ENCODE assay signal across 19 cellular contexts in the genomic region with DNA sequence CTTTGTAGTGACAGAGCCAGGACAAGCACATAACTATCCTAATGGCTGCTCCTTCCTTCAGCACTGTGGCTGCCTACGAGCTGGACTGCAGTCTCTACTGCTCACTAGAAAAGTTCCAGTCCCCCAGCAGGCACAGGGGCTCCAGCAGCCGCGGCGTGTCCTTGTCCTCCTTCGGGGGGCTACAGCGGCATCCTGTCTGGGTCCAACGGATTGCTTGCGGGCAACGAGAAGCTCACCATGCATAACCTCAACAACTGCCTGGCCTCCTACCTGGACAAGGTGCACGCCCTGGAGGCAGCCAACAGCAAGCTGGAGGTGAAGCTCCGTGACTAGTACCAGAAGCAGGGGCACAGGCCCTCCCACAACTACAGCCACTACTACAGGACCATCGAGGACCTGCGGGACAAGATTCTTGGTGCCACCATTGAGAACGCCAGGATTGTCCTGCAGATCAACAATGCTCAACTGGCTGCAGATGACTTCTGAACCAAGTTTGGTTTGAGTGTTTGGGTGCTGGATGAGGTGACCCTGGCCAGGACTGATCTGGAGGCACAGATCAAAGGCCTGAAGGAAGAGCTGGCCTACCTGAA.
"Had no signal": no experiment of that assay in that cellular context is flagged by ENCODE, and none has a peak within 500 bp of the region (broad histone marks: within the 10 kb centered on the region; RNA-seq: fewer than 3 reads in every experiment).

No MANE protein-coding gene starts in this region.

- ATAC-seq: activated CD8-positive, alpha-beta T cell treated with anti-CD3 and anti-CD28 coated beads, Interleukin-2, amount 10 ng/mL, durations not matched to agents 7 days and 5 days; activated T-cell treated with anti-CD3 and anti-CD28 coated beads, Interleukin-2, amount 50 U/mL, for 4 hours; right cardiac atrium had no signal

- H3K4me1 ChIP-seq: colonic mucosa, prostate gland had no signal

- DNase-seq: activated CD4-positive, alpha-beta T cell treated with anti-CD3 and anti-CD28 coated beads, Interleukin-2, amount 10 ng/mL, durations not matched to agents 24 days and 14 days; activated CD8-positive, alpha-beta memory T cell treated with anti-CD3 and anti-CD28 coated beads, Interleukin-2, amount 50 U/mL, for 4 hours; activated CD8-positive, alpha-beta T cell treated with anti-CD3 and anti-CD28 coated beads, Interleukin-2, amount 10 ng/mL, durations not matched to agents 7 days and 5 days; activated effector memory CD4-positive, alpha-beta T cell treated with Interleukin-2 at 50 U/mL for 16 hours; activated naive CD4-positive, alpha-beta T cell treated with anti-CD3 and anti-CD28 coated beads, Interleukin-2, amount 50 U/mL, for 16 hours; activated T-cell treated with anti-CD3 and anti-CD28 coated beads, Interleukin-2, amount 50 U/mL, for 4 hours; aorta; brain microvascular endothelial cell; colonic mucosa; erythroblast; right cardiac atrium; small intestine; stimulated activated CD4-positive, alpha-beta T cell treated with anti-CD3 and anti-CD28 coated beads, Interleukin-4, amount 100 ng/mL, for 1 hour; T1000 had no signal

- H3K9me3 Mint-ChIP-seq: activated T-cell treated with anti-CD3 and anti-CD28 coated beads, Interleukin-2, amount 50 U/mL, for 4 hours; central memory CD8-positive, alpha-beta T cell had no signal

- H3K27me3 ChIP-seq: brain microvascular endothelial cell, colonic mucosa had no signal

- H3K4me3 ChIP-seq: colonic mucosa, prostate gland had no signal

- H3K36me3 ChIP-seq: brain microvascular endothelial cell, colonic mucosa, prostate gland had no signal

- H3K36me3 Mint-ChIP-seq: mesothelial cell of epicardium had no signal

- H3K27ac Mint-ChIP-seq: activated CD4-positive, alpha-beta T cell treated with anti-CD3 and anti-CD28 coated beads, Interleukin-2, amount 10 ng/mL, durations not matched to agents 24 days and 14 days; activated CD8-positive, alpha-beta T cell treated with anti-CD3 and anti-CD28 coated beads, Interleukin-2, amount 10 ng/mL, durations not matched to agents 7 days and 5 days had no signal

- H3K4me3 Mint-ChIP-seq: activated CD4-positive, alpha-beta T cell treated with anti-CD3 and anti-CD28 coated beads, Interleukin-2, amount 10 ng/mL, durations not matched to agents 24 days and 14 days; activated CD8-positive, alpha-beta T cell treated with anti-CD3 and anti-CD28 coated beads, Interleukin-2, amount 10 ng/mL, durations not matched to agents 7 days and 5 days; activated T-cell treated with anti-CD3 and anti-CD28 coated beads, Interleukin-2, amount 50 U/mL, for 4 hours; central memory CD8-positive, alpha-beta T cell; mesothelial cell of epicardium had no signal

- H3K27ac ChIP-seq: brain microvascular endothelial cell, colonic mucosa had no signal

- H3K9me3 ChIP-seq: colonic mucosa, prostate gland had no signal

- H3K27me3 Mint-ChIP-seq: activated CD4-positive, alpha-beta T cell treated with anti-CD3 and anti-CD28 coated beads, Interleukin-2, amount 10 ng/mL, durations not matched to agents 24 days and 14 days had no signal

- FAIRE-seq: frontal cortex, small intestine, urothelium cell line had no signal
